Comparison of ENCODE assay signal across 18 cellular contexts in the genomic region with DNA sequence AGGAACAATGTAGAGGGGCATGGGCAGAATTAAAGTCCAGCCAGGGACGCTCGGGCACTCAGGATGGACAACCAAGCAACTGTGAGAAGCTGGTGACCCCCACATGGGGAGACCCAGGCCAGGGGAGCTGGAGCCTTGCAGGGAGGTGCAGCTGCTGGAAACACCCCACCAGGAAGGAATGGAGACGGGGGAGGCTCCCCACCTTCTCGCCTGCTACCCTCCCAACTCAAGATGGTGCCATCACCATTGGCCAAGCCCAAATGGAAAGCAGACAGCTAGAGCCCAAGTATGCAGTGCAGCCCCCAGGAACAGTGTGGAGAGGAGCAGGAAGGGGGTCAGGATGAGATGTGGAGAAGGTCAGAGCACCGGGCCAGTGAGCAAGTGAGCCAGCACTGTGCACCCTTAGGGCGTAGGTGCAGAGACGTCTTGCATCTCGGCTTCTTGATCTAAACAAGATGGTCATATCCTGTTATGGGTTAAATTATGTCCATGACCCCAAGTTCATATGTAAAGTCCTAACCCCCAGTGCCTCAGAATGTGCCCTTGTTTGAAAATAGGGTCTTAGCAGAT.
DNase-seq lines count a peak whose midpoint lies in the region; ATAC-seq and TF ChIP-seq lines count a peak whose summit lies in the region.
"Had no signal": no experiment of that assay in that cellular context is flagged by ENCODE, and none has a peak within 500 bp of the region (broad histone marks: within the 10 kb centered on the region; RNA-seq: fewer than 3 reads in every experiment).

No MANE protein-coding gene starts in this region.

- intact Hi-C loops in upper lobe of right lung (cut with DNase I) = no loop called here
- intact Hi-C loops in left ventricle myocardium inferior (cut with micrococcal nuclease) = no loop called here

- TF ChIP-seq EP300 in neural cell (conservative IDR thresholded peaks at IDR 0.05; ENCODE audit: poor library complexity, severe bottlenecking) = no peak

- H2AFZ ChIP-seq in neural cell (ENCODE audit: low read depth, low read length) = no peak overlapping the region

- DNase-seq in BE2C (no peak), upper lobe of right lung (no peak), left ventricle myocardium inferior (no peak)
- DNase-seq: 8988T; ACHN; AML-193; C1 segment of cervical spinal cord; Calu3; CD4-positive, alpha-beta memory T cell; GF-D8; GOT3; HFFc6 had no signal

- H4K20me1 ChIP-seq in neural cell (ENCODE audit: insufficient read depth) = no peaks in the 10 kb centered on the region

- TF ChIP-seq RAD21 in neural cell (conservative IDR thresholded peaks at IDR 0.05) = no peak

- H3K4me1 ChIP-seq in BE2C = peaks cover 44% of the 10 kb centered on the region
- no peaks in the 10 kb centered on the region for H3K4me1 ChIP-seq in upper lobe of right lung
- no peaks in the 10 kb centered on the region for H3K4me1 ChIP-seq in left ventricle myocardium inferior
- H3K4me1 ChIP-seq: A549, HAP-1 had no signal

- TF ChIP-seq CTCF in BE2C (IDR thresholded peaks at IDR 0.05; ENCODE audit: low read depth, low read length) (no peak), VCaP (conservative IDR thresholded peaks at IDR 0.05) (no peak), neural cell (IDR thresholded peaks at IDR 0.05; ENCODE audit: poor library complexity, severe bottlenecking) (no peak), upper lobe of right lung (IDR thresholded peaks at IDR 0.05) (no peak), left ventricle myocardium inferior (IDR thresholded peaks at IDR 0.05; ENCODE audit: borderline replicate concordance) (no peak)

- H3K27ac ChIP-seq in VCaP (peak overlapping the region; percentile 70), neural cell (ENCODE audit: low read length) (peak overlapping the region; percentile 72), upper lobe of right lung (no peak overlapping the region), left ventricle myocardium inferior (replicated peaks) (no peak overlapping the region)
- H3K27ac ChIP-seq: A549 had no signal

- H3K9me2 ChIP-seq in neural cell (ENCODE audit: insufficient read depth, low read length) = no peaks in the 10 kb centered on the region

- H3K36me3 ChIP-seq in BE2C (no peaks in the 10 kb centered on the region; the same call in 1 of the 2 replicates), neural cell (ENCODE audit: insufficient read depth, low read length) (no peaks in the 10 kb centered on the region), upper lobe of right lung (no peaks in the 10 kb centered on the region), left ventricle myocardium inferior (no peaks in the 10 kb centered on the region)
- H3K36me3 ChIP-seq: HAP-1 had no signal

- peak overlapping the region; percentile 36 for H3K4me3 ChIP-seq in BE2C (ENCODE audit: low read depth, low read length)
- H3K4me3 ChIP-seq in neural cell (ENCODE audit: low read length) = no peak overlapping the region
- no peak overlapping the region for H3K4me3 ChIP-seq in upper lobe of right lung
- no peak overlapping the region for H3K4me3 ChIP-seq in left ventricle myocardium inferior
- H3K4me3 ChIP-seq: A549, HAP-1 had no signal

- H3F3A ChIP-seq in neural cell (ENCODE audit: insufficient read depth, low read length, poor library complexity, severe bottlenecking) = no peaks in the 10 kb centered on the region

- no peak overlapping the region for H3K4me2 ChIP-seq in neural cell (ENCODE audit: low read length)
- H3K4me2 ChIP-seq: A549 had no signal

- no peak overlapping the region for H3K9ac ChIP-seq in neural cell (ENCODE audit: low read length)

- H3K9me3 ChIP-seq in BE2C (no peaks in the 10 kb centered on the region; the same call in 1 of the 2 replicates), neural cell (ENCODE audit: low read length) (no peaks in the 10 kb centered on the region), upper lobe of right lung (no peaks in the 10 kb centered on the region), left ventricle myocardium inferior (replicated peaks) (peaks cover 7% of the 10 kb centered on the region)
- H3K9me3 ChIP-seq: A549, HAP-1 had no signal

- peak; percentile 23 for ATAC-seq in upper lobe of right lung
- no peak for ATAC-seq in GM21717 (IDR thresholded peaks at IDR 0.05; ENCODE audit: unreplicated experiment)
- no peak for ATAC-seq in HG03095 (IDR thresholded peaks at IDR 0.05; ENCODE audit: unreplicated experiment)
- ATAC-seq: A549 had no signal

- H3K79me2 ChIP-seq in neural cell (replicated peaks; ENCODE audit: insufficient read depth, low read length) = no peaks in the 10 kb centered on the region

- H3K27me3 ChIP-seq in BE2C (no peaks in the 10 kb centered on the region), neural cell (ENCODE audit: insufficient read depth, low read depth, low read length) (no peaks in the 10 kb centered on the region), upper lobe of right lung (no peaks in the 10 kb centered on the region), left ventricle myocardium inferior (ENCODE audit: low read depth) (peaks cover 68% of the 10 kb centered on the region)

TF ChIP-seq in neural cell, 6 proteins besides CTCF, POLR2A, EP300 and RAD21:
- TF ChIP-seq MXI1 (conservative IDR thresholded peaks at IDR 0.05; ENCODE audit: poor library complexity, severe bottlenecking) = no peak
- no peak for TF ChIP-seq POLR2AphosphoS5 (IDR thresholded peaks at IDR 0.05)
- no peak for TF ChIP-seq SMC3 (conservative IDR thresholded peaks at IDR 0.05; ENCODE audit: poor library complexity)
- TF ChIP-seq TAF1 (IDR thresholded peaks at IDR 0.05; ENCODE audit: low read depth) = no peak
- TF ChIP-seq EZH2 (IDR thresholded peaks at IDR 0.05; ENCODE audit: borderline replicate concordance, insufficient read depth, low read length, poor library complexity, severe bottlenecking) = no peak
- TF ChIP-seq, protein P1, sequence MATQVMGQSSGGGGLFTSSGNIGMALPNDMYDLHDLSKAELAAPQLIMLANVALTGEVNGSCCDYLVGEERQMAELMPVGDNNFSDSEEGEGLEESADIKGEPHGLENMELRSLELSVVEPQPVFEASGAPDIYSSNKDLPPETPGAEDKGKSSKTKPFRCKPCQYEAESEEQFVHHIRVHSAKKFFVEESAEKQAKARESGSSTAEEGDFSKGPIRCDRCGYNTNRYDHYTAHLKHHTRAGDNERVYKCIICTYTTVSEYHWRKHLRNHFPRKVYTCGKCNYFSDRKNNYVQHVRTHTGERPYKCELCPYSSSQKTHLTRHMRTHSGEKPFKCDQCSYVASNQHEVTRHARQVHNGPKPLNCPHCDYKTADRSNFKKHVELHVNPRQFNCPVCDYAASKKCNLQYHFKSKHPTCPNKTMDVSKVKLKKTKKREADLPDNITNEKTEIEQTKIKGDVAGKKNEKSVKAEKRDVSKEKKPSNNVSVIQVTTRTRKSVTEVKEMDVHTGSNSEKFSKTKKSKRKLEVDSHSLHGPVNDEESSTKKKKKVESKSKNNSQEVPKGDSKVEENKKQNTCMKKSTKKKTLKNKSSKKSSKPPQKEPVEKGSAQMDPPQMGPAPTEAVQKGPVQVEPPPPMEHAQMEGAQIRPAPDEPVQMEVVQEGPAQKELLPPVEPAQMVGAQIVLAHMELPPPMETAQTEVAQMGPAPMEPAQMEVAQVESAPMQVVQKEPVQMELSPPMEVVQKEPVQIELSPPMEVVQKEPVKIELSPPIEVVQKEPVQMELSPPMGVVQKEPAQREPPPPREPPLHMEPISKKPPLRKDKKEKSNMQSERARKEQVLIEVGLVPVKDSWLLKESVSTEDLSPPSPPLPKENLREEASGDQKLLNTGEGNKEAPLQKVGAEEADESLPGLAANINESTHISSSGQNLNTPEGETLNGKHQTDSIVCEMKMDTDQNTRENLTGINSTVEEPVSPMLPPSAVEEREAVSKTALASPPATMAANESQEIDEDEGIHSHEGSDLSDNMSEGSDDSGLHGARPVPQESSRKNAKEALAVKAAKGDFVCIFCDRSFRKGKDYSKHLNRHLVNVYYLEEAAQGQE (IDR thresholded peaks at IDR 0.05; ENCODE audit: borderline replicate concordance) = no peak

Comparison
In these comparisons a context has a peak if more than half of its experiments do, and no peak if none do; other contexts are left out.
1. H3K27ac ChIP-seq: peak in VCaP (single experiment) and neural cell (single experiment); none in upper lobe of right lung (single experiment) and left ventricle myocardium inferior (single experiment).